In the genomic region with DNA sequence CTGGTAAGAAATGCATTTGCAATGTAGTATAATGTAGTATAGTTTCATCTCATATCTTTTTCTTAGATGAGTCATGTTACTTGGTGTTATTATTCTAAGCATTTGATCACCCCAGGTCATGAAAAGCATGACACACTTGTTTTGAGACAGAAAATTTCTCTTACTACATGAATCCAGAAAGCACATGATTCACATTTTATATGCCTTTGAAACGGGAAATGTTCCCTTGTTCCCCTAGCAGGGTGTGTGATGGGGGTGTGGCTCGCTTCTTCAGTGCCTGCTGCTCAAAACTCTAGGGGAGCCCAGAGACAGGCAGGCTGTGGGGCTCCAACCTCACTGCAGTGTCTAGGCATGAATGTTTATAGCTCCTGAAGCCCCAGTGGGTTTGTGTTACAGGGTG, we compare ENCODE assay signal across 16 cellular contexts.
DNase-seq lines count a peak whose midpoint lies in the region; ATAC-seq and TF ChIP-seq lines count a peak whose summit lies in the region.
"Had no signal": no experiment of that assay in that cellular context is flagged by ENCODE, and none has a peak within 500 bp of the region (broad histone marks: within the 10 kb centered on the region; RNA-seq: fewer than 3 reads in every experiment).

No MANE protein-coding gene starts in this region.

- H3K36me3 ChIP-seq in fibroblast of lung (ENCODE audit: control insufficient read depth, insufficient read depth, low read length): no peaks in the 10 kb centered on the region
- no peaks in the 10 kb centered on the region for H3K36me3 ChIP-seq in prostate gland
- H3K36me3 ChIP-seq: esophagus muscularis mucosa, sigmoid colon had no signal

- peak; percentile 38 for DNase-seq in activated naive CD4-positive, alpha-beta T cell treated with anti-CD3 and anti-CD28 coated beads for 36 hours
- no peak for DNase-seq in activated naive CD4-positive, alpha-beta T cell treated with anti-CD3 and anti-CD28 coated beads, Interleukin-2, amount 50 U/mL, for 16 hours
- DNase-seq in T-helper 2 cell treated with Interferon-gamma antibody and Interleukin-4, amounts not matched to agents 5 μg/mL and 100 μg/mL, for 36 hours (ENCODE audit: low spot score): peak; percentile 15
- peak; percentile 82 for DNase-seq in fibroblast of lung (ENCODE audit: low read depth in 2 of 2)
- DNase-seq in stimulated activated effector memory CD8-positive, alpha-beta T cell treated with anti-CD3 and anti-CD28 coated beads, Interleukin-12 subunit alpha, Interleukin-12 subunit beta, amount 100 ng/mL, for 72 hours (ENCODE audit: low spot score in 2 of 2): no peak
- no peak for DNase-seq in NCI-H446 treated with DMSO at 0.1 percent for 48 hours (lab: John Stamatoyannopoulos, UW)
- no peak for DNase-seq in prostate gland (ENCODE audit: low spot score)
- DNase-seq: activated CD4-positive, alpha-beta T cell treated with anti-CD3 and anti-CD28 coated beads, Interleukin-2, amount 50 U/mL, for 1 hour; aorta; sigmoid colon; stimulated activated naive B cell treated with anti-CD40 and anti-IgM and Interleukin-4, amounts not matched to agents 10 μg/mL and 1 μg/mL and 100 μg/mL, for 72 hours had no signal

- peaks cover 26% of the 10 kb centered on the region for H3K4me1 Mint-ChIP-seq in activated naive CD4-positive, alpha-beta T cell treated with anti-CD3 and anti-CD28 coated beads for 36 hours (ENCODE audit: low read depth)
- H3K4me1 Mint-ChIP-seq in T-helper 2 cell treated with Interferon-gamma antibody and Interleukin-4, amounts not matched to agents 5 μg/mL and 100 μg/mL, for 36 hours (ENCODE audit: low read depth): peaks cover 49% of the 10 kb centered on the region
- peaks cover 20% of the 10 kb centered on the region for H3K4me1 Mint-ChIP-seq in stimulated activated effector memory CD8-positive, alpha-beta T cell treated with anti-CD3 and anti-CD28 coated beads, Interleukin-12 subunit alpha, Interleukin-12 subunit beta, amount 100 ng/mL, for 72 hours
- H3K4me1 Mint-ChIP-seq: memory B cell had no signal

- H3K4me3 ChIP-seq in fibroblast of lung (replicated peaks in 1 of 4; ENCODE audit: control extremely low read depth in 1 of 4, insufficient read depth in 1 of 4, low read depth in 3 of 4, low read length in 4 of 4) (no peak overlapping the region), prostate gland (no peak overlapping the region)
- H3K4me3 ChIP-seq: esophagus muscularis mucosa, sigmoid colon had no signal

- no peaks in the 10 kb centered on the region for H3K27me3 ChIP-seq in fibroblast of lung (ENCODE audit: control insufficient read depth, insufficient read depth, low read length)
- H3K27me3 ChIP-seq in prostate gland (replicated peaks; ENCODE audit: insufficient read depth): no peaks in the 10 kb centered on the region
- H3K27me3 ChIP-seq: esophagus muscularis mucosa, sigmoid colon had no signal

- no peak for TF ChIP-seq POLR2A in prostate gland (IDR thresholded peaks at IDR 0.05)

- no peak overlapping the region for H3K4me2 ChIP-seq in fibroblast of lung (ENCODE audit: extremely low read depth, insufficient read depth, low read length)

- peaks cover 4% of the 10 kb centered on the region for H3K4me1 ChIP-seq in fibroblast of lung (ENCODE audit: control insufficient read depth, extremely low read depth, insufficient read depth, low read length)
- H3K4me1 ChIP-seq in prostate gland (replicated peaks): no peaks in the 10 kb centered on the region
- H3K4me1 ChIP-seq: esophagus muscularis mucosa, sigmoid colon had no signal

- TF ChIP-seq CTCF in fibroblast of lung (conservative IDR thresholded peaks at IDR 0.05 in 1 of 2, IDR thresholded peaks at IDR 0.05 in 1 of 2; ENCODE audit: low read depth in 1 of 2, low read length in 2 of 2) (no peak), prostate gland (IDR thresholded peaks at IDR 0.05) (no peak)

- peaks cover 2% of the 10 kb centered on the region for H3K9me3 Mint-ChIP-seq in activated naive CD4-positive, alpha-beta T cell treated with anti-CD3 and anti-CD28 coated beads for 36 hours
- H3K9me3 Mint-ChIP-seq in T-helper 2 cell treated with Interferon-gamma antibody and Interleukin-4, amounts not matched to agents 5 μg/mL and 100 μg/mL, for 36 hours: no peaks in the 10 kb centered on the region
- no peaks in the 10 kb centered on the region for H3K9me3 Mint-ChIP-seq in stimulated activated effector memory CD8-positive, alpha-beta T cell treated with anti-CD3 and anti-CD28 coated beads, Interleukin-12 subunit alpha, Interleukin-12 subunit beta, amount 100 ng/mL, for 72 hours

- peaks cover 7% of the 10 kb centered on the region for H3K27me3 Mint-ChIP-seq in activated naive CD4-positive, alpha-beta T cell treated with anti-CD3 and anti-CD28 coated beads for 36 hours (ENCODE audit: low read depth)
- peaks cover 51% of the 10 kb centered on the region for H3K27me3 Mint-ChIP-seq in T-helper 2 cell treated with Interferon-gamma antibody and Interleukin-4, amounts not matched to agents 5 μg/mL and 100 μg/mL, for 36 hours (ENCODE audit: low read depth)

- H3K79me2 ChIP-seq in fibroblast of lung (ENCODE audit: control insufficient read depth, insufficient read depth, low read length): no peaks in the 10 kb centered on the region

- H3K27ac ChIP-seq in fibroblast of lung (ENCODE audit: insufficient read depth, low read length): no peak overlapping the region
- H3K27ac ChIP-seq in prostate gland: no peak overlapping the region
- H3K27ac ChIP-seq: C4-2B, esophagus muscularis mucosa, sigmoid colon had no signal

- CTCF ChIA-PET in activated naive CD4-positive, alpha-beta T cell treated with anti-CD3 and anti-CD28 coated beads for 36 hours (lab: Charles Lee): interaction anchor here (0.8 to 1.4 kb wide), 2 partner anchors 32 to 41 kb away, joined by 3 to 4 read pairs; no protein-coding TSS in a partner anchor

- H4K20me1 ChIP-seq in fibroblast of lung (ENCODE audit: control insufficient read depth, extremely low read depth, insufficient read depth, low read length): no peaks in the 10 kb centered on the region

- WGBS in prostate gland: 52% methylated on average over 2 of the region's 2 CpGs

- intact Hi-C loops in activated naive CD4-positive, alpha-beta T cell treated with anti-CD3 and anti-CD28 coated beads for 36 hours (cut with micrococcal nuclease): loop anchor here (1.0 to 10.0 kb wide), 6 partner anchors 94 to 872 kb away; partner anchors contain the start of genes MBD2, POLI and TCF4
- intact Hi-C loops in prostate gland (cut with DNase I): no loop called here

- ATAC-seq in stimulated activated effector memory CD8-positive, alpha-beta T cell treated with anti-CD3 and anti-CD28 coated beads, Interleukin-12 subunit alpha, Interleukin-12 subunit beta, amount 100 ng/mL, for 72 hours: peak; percentile 64
- ATAC-seq in HG02938 (IDR thresholded peaks at IDR 0.05; ENCODE audit: unreplicated experiment): no peak
- ATAC-seq: Right ventricle myocardium inferior; stimulated activated naive B cell treated with anti-CD40 and anti-IgM and Interleukin-4, amounts not matched to agents 10 μg/mL and 1 μg/mL and 100 μg/mL, for 72 hours had no signal

- H3K4me3 Mint-ChIP-seq in activated naive CD4-positive, alpha-beta T cell treated with anti-CD3 and anti-CD28 coated beads for 36 hours: no peak overlapping the region
- peak overlapping the region; percentile 8 for H3K4me3 Mint-ChIP-seq in T-helper 2 cell treated with Interferon-gamma antibody and Interleukin-4, amounts not matched to agents 5 μg/mL and 100 μg/mL, for 36 hours
- no peak overlapping the region for H3K4me3 Mint-ChIP-seq in stimulated activated effector memory CD8-positive, alpha-beta T cell treated with anti-CD3 and anti-CD28 coated beads, Interleukin-12 subunit alpha, Interleukin-12 subunit beta, amount 100 ng/mL, for 72 hours
- H3K4me3 Mint-ChIP-seq: memory B cell; stimulated activated naive B cell treated with anti-CD40 and anti-IgM and Interleukin-4, amounts not matched to agents 10 μg/mL and 1 μg/mL and 100 μg/mL, for 72 hours had no signal

- no peak overlapping the region for H2AFZ ChIP-seq in fibroblast of lung (ENCODE audit: low read length)

- H3K36me3 Mint-ChIP-seq in activated naive CD4-positive, alpha-beta T cell treated with anti-CD3 and anti-CD28 coated beads for 36 hours (ENCODE audit: low read depth): no peaks in the 10 kb centered on the region
- no peaks in the 10 kb centered on the region for H3K36me3 Mint-ChIP-seq in T-helper 2 cell treated with Interferon-gamma antibody and Interleukin-4, amounts not matched to agents 5 μg/mL and 100 μg/mL, for 36 hours (ENCODE audit: low read depth)
- H3K36me3 Mint-ChIP-seq in stimulated activated effector memory CD8-positive, alpha-beta T cell treated with anti-CD3 and anti-CD28 coated beads, Interleukin-12 subunit alpha, Interleukin-12 subunit beta, amount 100 ng/mL, for 72 hours: no peaks in the 10 kb centered on the region
- H3K36me3 Mint-ChIP-seq: memory B cell; stimulated activated naive B cell treated with anti-CD40 and anti-IgM and Interleukin-4, amounts not matched to agents 10 μg/mL and 1 μg/mL and 100 μg/mL, for 72 hours had no signal

- H3K27ac Mint-ChIP-seq in activated naive CD4-positive, alpha-beta T cell treated with anti-CD3 and anti-CD28 coated beads for 36 hours: no peak overlapping the region
- no peak overlapping the region for H3K27ac Mint-ChIP-seq in T-helper 2 cell treated with Interferon-gamma antibody and Interleukin-4, amounts not matched to agents 5 μg/mL and 100 μg/mL, for 36 hours
- H3K27ac Mint-ChIP-seq in stimulated activated effector memory CD8-positive, alpha-beta T cell treated with anti-CD3 and anti-CD28 coated beads, Interleukin-12 subunit alpha, Interleukin-12 subunit beta, amount 100 ng/mL, for 72 hours: no peak overlapping the region
- H3K27ac Mint-ChIP-seq: memory B cell; stimulated activated naive B cell treated with anti-CD40 and anti-IgM and Interleukin-4, amounts not matched to agents 10 μg/mL and 1 μg/mL and 100 μg/mL, for 72 hours had no signal

- H3K9me3 ChIP-seq in fibroblast of lung (ENCODE audit: control insufficient read depth, insufficient read depth, low read depth, low read length) (no peaks in the 10 kb centered on the region), prostate gland (no peaks in the 10 kb centered on the region)
- H3K9me3 ChIP-seq: esophagus muscularis mucosa, sigmoid colon had no signal

- H3K9ac ChIP-seq in fibroblast of lung (ENCODE audit: insufficient read depth, low read length): no peak overlapping the region

Comparison
In these comparisons a context has a peak if more than half of its experiments do, and no peak if none do; other contexts are left out.
1. DNase-seq: peak in activated naive CD4-positive, alpha-beta T cell treated with anti-CD3 and anti-CD28 coated beads for 36 hours (single experiment), T-helper 2 cell treated with Interferon-gamma antibody and Interleukin-4, amounts not matched to agents 5 μg/mL and 100 μg/mL, for 36 hours (single experiment) and fibroblast of lung (2 of 2); none in activated naive CD4-positive, alpha-beta T cell treated with anti-CD3 and anti-CD28 coated beads, Interleukin-2, amount 50 U/mL, for 16 hours (single experiment), stimulated activated effector memory CD8-positive, alpha-beta T cell treated with anti-CD3 and anti-CD28 coated beads, Interleukin-12 subunit alpha, Interleukin-12 subunit beta, amount 100 ng/mL, for 72 hours (0 of 2), NCI-H446 treated with DMSO at 0.1 percent for 48 hours (single experiment) and prostate gland (single experiment).